12 cellular contexts compared by ENCODE assay signal in the genomic region with DNA sequence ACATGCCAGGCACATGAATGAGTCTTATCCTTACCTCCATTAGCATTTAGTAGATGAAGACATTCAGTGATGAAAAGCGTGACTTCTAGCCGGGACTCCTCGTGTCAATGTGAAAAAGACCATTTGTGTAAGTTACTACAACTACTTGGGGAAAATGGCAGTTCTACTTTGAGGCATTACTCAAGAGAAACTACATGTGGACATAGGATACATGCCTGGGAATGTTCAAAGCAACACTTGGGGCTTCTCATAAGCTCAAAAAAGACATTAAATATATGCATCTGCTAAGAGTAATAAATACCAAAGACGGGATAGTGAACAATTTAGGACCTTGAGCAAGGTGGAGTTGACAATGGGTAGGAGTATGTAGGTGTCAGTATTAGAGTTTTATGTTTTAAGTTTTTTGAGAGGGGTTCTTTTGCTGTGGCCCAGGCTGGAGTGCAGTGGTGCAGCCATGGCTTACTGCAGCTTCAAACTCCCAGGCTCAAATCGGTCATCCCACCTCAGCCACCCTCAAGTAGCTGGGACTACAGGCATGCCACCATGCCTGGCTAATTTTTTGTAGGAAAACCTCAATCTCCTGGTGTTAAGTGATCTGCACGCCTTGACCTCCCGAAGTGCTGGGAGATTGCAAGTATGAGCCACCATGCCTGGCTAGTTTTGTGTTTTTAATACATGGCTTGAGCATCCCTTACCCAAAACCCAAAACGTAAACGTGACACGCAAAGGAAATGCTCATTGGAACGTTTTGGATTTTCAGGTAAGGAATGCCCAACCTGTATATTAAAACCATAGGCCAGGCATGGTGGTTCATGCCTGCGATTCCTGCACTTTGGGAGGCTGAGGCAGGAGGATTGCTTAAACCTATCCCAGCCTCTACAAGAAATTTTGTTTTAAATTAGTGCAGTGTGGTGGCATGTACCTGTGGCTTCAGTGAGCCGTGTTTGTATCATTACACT. TPM values are rescaled to one million over a fixed set of nuclear protein-coding genes. Genes with fewer than 3 reads are reported as not detected.
DNase-seq lines count a peak whose midpoint lies in the region; ATAC-seq and TF ChIP-seq lines count a peak whose summit lies in the region.
"Had no signal": no experiment of that assay in that cellular context is flagged by ENCODE, and none has a peak within 500 bp of the region (broad histone marks: within the 10 kb centered on the region; RNA-seq: fewer than 3 reads in every experiment).

No MANE protein-coding gene starts in this region.

- H4K20me1 ChIP-seq in Loucy (ENCODE audit: insufficient read depth, low read length, poor library complexity, severe bottlenecking) (peaks cover 48% of the 10 kb centered on the region), neural progenitor cell (ENCODE audit: low read depth) (peaks cover 39% of the 10 kb centered on the region)

- H3K9me3 Mint-ChIP-seq in activated T-cell treated with anti-CD3 and anti-CD28 coated beads, Interleukin-2, amount 50 U/mL, for 4 hours = no peaks in the 10 kb centered on the region
- no peaks in the 10 kb centered on the region for H3K9me3 Mint-ChIP-seq in activated naive CD8-positive, alpha-beta T cell treated with anti-CD3 and anti-CD28 coated beads, Interleukin-2, amount 50 U/mL, for 24 hours
- no peaks in the 10 kb centered on the region for H3K9me3 Mint-ChIP-seq in neural progenitor cell

- H3K4me1 ChIP-seq in Loucy (ENCODE audit: insufficient read depth, low read length, poor library complexity, severe bottlenecking) (peaks cover 26% of the 10 kb centered on the region), neural progenitor cell (peaks cover 12% of the 10 kb centered on the region)

- H3K27ac ChIP-seq in neural progenitor cell = peak overlapping the region; percentile 21
- H3K27ac ChIP-seq: pancreas had no signal

- H3K9me2 ChIP-seq in Loucy (replicated peaks; ENCODE audit: low read depth, low read length) = no peaks in the 10 kb centered on the region

- H3K9me3 ChIP-seq in Loucy (ENCODE audit: insufficient read depth, low read depth, low read length) (no peaks in the 10 kb centered on the region), neural progenitor cell (ENCODE audit: low read depth) (no peaks in the 10 kb centered on the region)
- H3K9me3 ChIP-seq: pancreas had no signal

- H2AFZ ChIP-seq in Loucy (ENCODE audit: low read length) = no peak overlapping the region
- H2AFZ ChIP-seq in neural progenitor cell (replicated peaks) = no peak overlapping the region

- no peaks in the 10 kb centered on the region for H3K27me3 Mint-ChIP-seq in activated T-cell treated with anti-CD3 and anti-CD28 coated beads, Interleukin-2, amount 50 U/mL, for 4 hours (ENCODE audit: low read depth)
- H3K27me3 Mint-ChIP-seq in activated naive CD8-positive, alpha-beta T cell treated with anti-CD3 and anti-CD28 coated beads, Interleukin-2, amount 50 U/mL, for 24 hours = no peaks in the 10 kb centered on the region
- H3K27me3 Mint-ChIP-seq in neural progenitor cell (ENCODE audit: insufficient read depth, low read depth) = peaks cover 6% of the 10 kb centered on the region

- H3K27me3 ChIP-seq in Loucy (ENCODE audit: insufficient read depth, low read length, poor library complexity, severe bottlenecking) (peaks cover 10% of the 10 kb centered on the region), neural progenitor cell (no peaks in the 10 kb centered on the region)
- H3K27me3 ChIP-seq: pancreas had no signal

- no peak for ATAC-seq in activated T-cell treated with anti-CD3 and anti-CD28 coated beads, Interleukin-2, amount 50 U/mL, for 4 hours
- no peak for ATAC-seq in activated naive CD8-positive, alpha-beta T cell treated with anti-CD3 and anti-CD28 coated beads, Interleukin-2, amount 50 U/mL, for 24 hours
- ATAC-seq: pancreas had no signal

- H3K4me2 ChIP-seq in Loucy (ENCODE audit: low read depth, low read length, poor library complexity, severe bottlenecking) (peak overlapping the region; percentile 95), neural progenitor cell (no peak overlapping the region)

- H3K4me3 ChIP-seq in Loucy (ENCODE audit: low read length, poor library complexity, severe bottlenecking) = peak overlapping the region; percentile 86
- H3K4me3 ChIP-seq in neural progenitor cell = no peak overlapping the region
- H3K4me3 ChIP-seq: pancreas had no signal

- peaks cover 44% of the 10 kb centered on the region for H3K79me2 ChIP-seq in Loucy (ENCODE audit: insufficient read depth, low read length)
- peaks cover 37% of the 10 kb centered on the region for H3K79me2 ChIP-seq in neural progenitor cell (ENCODE audit: low read depth)

- H3K4me1 Mint-ChIP-seq in activated T-cell treated with anti-CD3 and anti-CD28 coated beads, Interleukin-2, amount 50 U/mL, for 4 hours (ENCODE audit: low read depth) = peaks cover 50% of the 10 kb centered on the region
- H3K4me1 Mint-ChIP-seq in activated naive CD8-positive, alpha-beta T cell treated with anti-CD3 and anti-CD28 coated beads, Interleukin-2, amount 50 U/mL, for 24 hours = peaks cover 35% of the 10 kb centered on the region
- H3K4me1 Mint-ChIP-seq in neural progenitor cell = peaks cover 32% of the 10 kb centered on the region

- H3K36me3 ChIP-seq in Loucy (ENCODE audit: insufficient read depth, low read length) (peaks cover 35% of the 10 kb centered on the region), neural progenitor cell (peaks cover 11% of the 10 kb centered on the region)

- peaks cover 37% of the 10 kb centered on the region for H3K36me3 Mint-ChIP-seq in activated T-cell treated with anti-CD3 and anti-CD28 coated beads, Interleukin-2, amount 50 U/mL, for 4 hours (ENCODE audit: insufficient read depth)
- H3K36me3 Mint-ChIP-seq in activated naive CD8-positive, alpha-beta T cell treated with anti-CD3 and anti-CD28 coated beads, Interleukin-2, amount 50 U/mL, for 24 hours (ENCODE audit: low read depth) = peaks cover 48% of the 10 kb centered on the region
- peaks cover 20% of the 10 kb centered on the region for H3K36me3 Mint-ChIP-seq in neural progenitor cell

- H3K4me3 Mint-ChIP-seq in activated T-cell treated with anti-CD3 and anti-CD28 coated beads, Interleukin-2, amount 50 U/mL, for 4 hours = peak overlapping the region; percentile 100
- peak overlapping the region; percentile 91 for H3K4me3 Mint-ChIP-seq in activated naive CD8-positive, alpha-beta T cell treated with anti-CD3 and anti-CD28 coated beads, Interleukin-2, amount 50 U/mL, for 24 hours
- H3K4me3 Mint-ChIP-seq in neural progenitor cell = no peak overlapping the region

- H3K9ac ChIP-seq in Loucy (ENCODE audit: low read depth, low read length, poor library complexity, severe bottlenecking) (no peak overlapping the region), neural progenitor cell (no peak overlapping the region)

- DNase-seq in activated T-cell treated with anti-CD3 and anti-CD28 coated beads, Interleukin-2, amount 50 U/mL, for 4 hours = no peak
- DNase-seq in activated T-cell treated with anti-CD3 and anti-CD28 coated beads for 4 hours (no peak), neural progenitor cell (ENCODE audit: low spot score) (no peak), SKM-1 treated with dmso at 0.1 percent for 144 hours (lab: John Stamatoyannopoulos, UW; ENCODE audit: unreplicated experiment) (no peak), cerebellar cortex (ENCODE audit: low spot score) (no peak), NCI-H1417 treated with DMSO at 0.1 percent for 48 hours (lab: John Stamatoyannopoulos, UW) (no peak)
- no peak for DNase-seq in activated naive CD8-positive, alpha-beta T cell treated with anti-CD3 and anti-CD28 coated beads, Interleukin-2, amount 50 U/mL, for 24 hours
- DNase-seq: mammary epithelial cell; NCI-H1105; pancreas; stimulated activated CD8-positive, alpha-beta memory T cell treated with anti-CD3 and anti-CD28 coated beads, Interleukin-4, amount 100 ng/mL, for 48 hours had no signal

- H3K27ac Mint-ChIP-seq in activated naive CD8-positive, alpha-beta T cell treated with anti-CD3 and anti-CD28 coated beads, Interleukin-2, amount 50 U/mL, for 24 hours = peak overlapping the region; percentile 96
- H3K27ac Mint-ChIP-seq in neural progenitor cell = no peak overlapping the region

- TF ChIP-seq CTCF in Loucy (conservative IDR thresholded peaks at IDR 0.05; ENCODE audit: low read length) (no peak), neural progenitor cell (IDR thresholded peaks at IDR 0.05) (no peak)

- H3F3A ChIP-seq in Loucy (ENCODE audit: low read depth) (peaks cover 16% of the 10 kb centered on the region; the same call in 1 of the 2 replicates), neural progenitor cell (ENCODE audit: low read depth) (peaks cover 57% of the 10 kb centered on the region)

RNA-seq across cellular contexts. Expression of a gene that starts 3.9 kb away (rescaled TPM):
- total RNA-seq in activated T-cell treated with anti-CD3 and anti-CD28 coated beads, Interleukin-2, amount 50 U/mL, for 4 hours = 1,000 to 10,000 TPM; 3,232 to 3,343 (median 3,252) TPM
- total RNA-seq in neural progenitor cell (ENCODE audit: low replicate concordance) = 109 and 376 TPM in 2 replicates

RNA-seq across cellular contexts. Expression of a gene that starts 42.3 kb away (rescaled TPM):
- total RNA-seq in activated T-cell treated with anti-CD3 and anti-CD28 coated beads, Interleukin-2, amount 50 U/mL, for 4 hours = 1 to 10 TPM; 3.4 to 3.7 (median 3.5) TPM
- total RNA-seq in neural progenitor cell (ENCODE audit: low replicate concordance) = 115 and 193 TPM in 2 replicates

Comparison
In these comparisons a context has a peak if more than half of its experiments do, and no peak if none do; other contexts are left out.
1. RNA of a gene that starts 42.3 kb away (total RNA-seq): 115 to 193 TPM in neural progenitor cell; 3.4 to 3.7 TPM in activated T-cell treated with anti-CD3 and anti-CD28 coated beads, Interleukin-2, amount 50 U/mL, for 4 hours; every median in the first group is over 10 times any median in the second.